ENCODE assay signal across 8 cellular contexts in the genomic region with DNA sequence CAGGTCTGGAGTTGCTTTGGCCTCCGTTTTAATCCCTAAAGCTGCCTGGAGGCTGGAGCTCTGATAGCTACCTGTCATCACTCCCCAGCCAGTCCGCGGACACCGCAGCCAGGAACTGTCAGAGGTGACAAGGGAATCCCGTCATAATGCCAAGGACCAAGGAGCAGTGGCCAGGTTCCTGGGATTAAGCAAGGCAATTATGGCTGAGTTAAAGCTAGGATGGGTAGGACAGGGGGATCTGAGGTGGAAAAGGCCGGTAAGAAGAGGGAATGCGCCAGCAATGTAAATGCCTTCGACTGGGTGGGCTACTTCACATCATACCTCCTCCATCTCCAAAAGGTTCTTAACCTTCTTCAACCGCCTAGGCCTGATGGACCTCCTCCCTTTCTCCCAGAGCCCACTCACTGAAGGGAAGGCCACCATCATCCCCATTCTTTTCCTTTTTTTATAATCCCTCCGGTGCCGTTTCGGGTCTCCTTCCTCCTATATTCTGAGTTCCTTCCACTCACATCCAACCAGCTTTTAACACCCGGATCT. TPM values are rescaled to one million over a fixed set of nuclear protein-coding genes. Genes with fewer than 3 reads are reported as not detected.
DNase-seq lines count a peak whose midpoint lies in the region; ATAC-seq and TF ChIP-seq lines count a peak whose summit lies in the region.

No MANE protein-coding gene starts in this region.

- peaks cover 16% of the 10 kb centered on the region for H3K79me2 ChIP-seq in DND-41 (ENCODE audit: insufficient read depth, low read length)
- H3K79me2 ChIP-seq in Loucy (ENCODE audit: insufficient read depth, low read length) = peaks cover 32% of the 10 kb centered on the region

- H3K9me2 ChIP-seq in Loucy (replicated peaks; ENCODE audit: low read depth, low read length) = no peaks in the 10 kb centered on the region

- no peaks in the 10 kb centered on the region for H4K20me1 ChIP-seq in DND-41 (ENCODE audit: insufficient read depth, low read length)
- peaks cover 10% of the 10 kb centered on the region for H4K20me1 ChIP-seq in Loucy (ENCODE audit: insufficient read depth, low read length, poor library complexity, severe bottlenecking)

- DNase-seq in DND-41 = no peak
- DNase-seq in hepatic stellate cell (ENCODE audit: low spot score) = peak; percentile 24
- no peak for DNase-seq in retinal pigment epithelial cell (ENCODE audit: low read depth)
- DNase-seq in NCI-H2196 (lab: John Stamatoyannopoulos, UW; ENCODE audit: unreplicated experiment) = no peak
- no peak for DNase-seq in MV-4-11 (lab: John Stamatoyannopoulos, UW)
- DNase-seq in COR-L47 (lab: John Stamatoyannopoulos, UW) = no peak

- H3K4me1 ChIP-seq in DND-41 (ENCODE audit: insufficient read depth, low read length) (peaks cover 40% of the 10 kb centered on the region), Loucy (ENCODE audit: insufficient read depth, low read length, poor library complexity, severe bottlenecking) (peaks cover 18% of the 10 kb centered on the region)

- H3K4me2 ChIP-seq in DND-41 (ENCODE audit: insufficient read depth, low read length) (peak overlapping the region; percentile 98), Loucy (ENCODE audit: low read depth, low read length, poor library complexity, severe bottlenecking) (peak overlapping the region; percentile 98)

- TF ChIP-seq CTCF in DND-41 (IDR thresholded peaks at IDR 0.05; ENCODE audit: borderline replicate concordance, extremely low read depth, low read length, poor library complexity, severe bottlenecking) (no peak), Loucy (conservative IDR thresholded peaks at IDR 0.05; ENCODE audit: low read length) (no peak), retinal pigment epithelial cell (conservative IDR thresholded peaks at IDR 0.05; ENCODE audit: low read depth, low read length) (peak; percentile 1)

- H2AFZ ChIP-seq in DND-41 (ENCODE audit: low read depth, low read length) (peak overlapping the region; percentile 82), Loucy (ENCODE audit: low read length) (peak overlapping the region; percentile 51)

- H3K4me3 ChIP-seq in DND-41 (ENCODE audit: low read depth in 1 of 2, low read length in 2 of 2) (peak overlapping the region; percentile 70 to 87), Loucy (ENCODE audit: low read length, poor library complexity, severe bottlenecking) (peak overlapping the region; percentile 94), retinal pigment epithelial cell (ENCODE audit: low read length) (peak overlapping the region; percentile 74)

- no peak for ATAC-seq in DND-41 (ENCODE audit: insufficient read depth, low read depth)

- H3K27ac ChIP-seq in DND-41 (ENCODE audit: low read length) = peak overlapping the region; percentile 89
- H3K27ac ChIP-seq in adipose tissue (ENCODE audit: low read depth, low read length) = peak overlapping the region; percentile 89

- WGBS in adipose tissue, 3 donors = 2 to 4% (median 2%) methylated on average over 13 of the region's 13 CpGs

- H3K9ac ChIP-seq in DND-41 (ENCODE audit: low read depth, low read length) = peak overlapping the region; percentile 90
- H3K9ac ChIP-seq in Loucy (ENCODE audit: low read depth, low read length, poor library complexity, severe bottlenecking) = peak overlapping the region; percentile 97

- H3K27me3 ChIP-seq in DND-41 (ENCODE audit: insufficient read depth, low read length, poor library complexity) = no peaks in the 10 kb centered on the region
- H3K27me3 ChIP-seq in Loucy (ENCODE audit: insufficient read depth, low read length, poor library complexity, severe bottlenecking) = no peaks in the 10 kb centered on the region

- peaks cover 35% of the 10 kb centered on the region for H3K36me3 ChIP-seq in DND-41 (ENCODE audit: insufficient read depth, low read length)
- peaks cover 13% of the 10 kb centered on the region; the same call in 1 of the 2 replicates for H3K36me3 ChIP-seq in Loucy (ENCODE audit: insufficient read depth, low read length)

- no peaks in the 10 kb centered on the region for H3K9me3 ChIP-seq in DND-41 (ENCODE audit: insufficient read depth, low read length, severe bottlenecking)
- no peaks in the 10 kb centered on the region for H3K9me3 ChIP-seq in Loucy (ENCODE audit: insufficient read depth, low read depth, low read length)

- H3F3A ChIP-seq in Loucy (ENCODE audit: low read depth) = no peaks in the 10 kb centered on the region

RNA-seq across cellular contexts. Expression of a gene that starts 1.9 kb away (rescaled TPM):
- 10 to 100 TPM in 1 of 3 donors, 1 to 10 TPM in 2; 6.0 to 16.1 (median 6.2) TPM for polyA plus RNA-seq in adipose tissue

RNA-seq across cellular contexts. Expression of a gene that starts 5.9 kb away (rescaled TPM):
- polyA plus RNA-seq in adipose tissue = 100 to 1,000 TPM in 1 of 3 donors, 10 to 100 TPM in 2; 37.9 to 122 (median 58.9) TPM

RNA-seq across cellular contexts. Expression of a gene that starts 14.8 kb away (rescaled TPM):
- 1 to 10 TPM; 3.5 to 6.4 (median 3.8) TPM for polyA plus RNA-seq in adipose tissue

RNA-seq across cellular contexts. Expression of a gene that starts 20.5 kb away (rescaled TPM):
- 100 to 1,000 TPM in 2 of 3 donors, 10 to 100 TPM in 1; 50.4 to 124 (median 110) TPM for polyA plus RNA-seq in adipose tissue

RNA-seq across cellular contexts. Expression of a gene that starts 51.9 kb away (rescaled TPM):
- 1 to 10 TPM; 8.4 to 9.9 (median 9.5) TPM for polyA plus RNA-seq in adipose tissue
